Comparison of ENCODE assay signal across 8 cellular contexts in genomic region chr11:61968758-61969390, GRCh38. TPM values are rescaled to one million over a fixed set of nuclear protein-coding genes. Genes with fewer than 3 reads are reported as not detected.
DNase-seq lines count a peak whose midpoint lies in the region; ATAC-seq, FAIRE-seq and TF ChIP-seq lines count a peak whose summit lies in the region.

No MANE protein-coding gene starts in this region.

- H3K4me3 ChIP-seq in HFF-Myc (replicated peaks; ENCODE audit: low read depth, low read length) (peak overlapping the region; percentile 99), kidney (ENCODE audit: low read length in 2 of 2) (peak overlapping the region; percentile 85 to 87)

- no peaks in the 10 kb centered on the region for H3K9me3 Mint-ChIP-seq in activated naive CD8-positive, alpha-beta T cell treated with anti-CD3 and anti-CD28 coated beads for 36 hours
- no peaks in the 10 kb centered on the region for H3K9me3 Mint-ChIP-seq in stimulated activated effector memory CD8-positive, alpha-beta T cell treated with anti-CD3 and anti-CD28 coated beads, Interleukin-12 subunit alpha, Interleukin-12 subunit beta, amount 100 ng/mL, for 72 hours

- peak overlapping the region; percentile 89 for H3K4me3 Mint-ChIP-seq in activated naive CD8-positive, alpha-beta T cell treated with anti-CD3 and anti-CD28 coated beads for 36 hours
- H3K4me3 Mint-ChIP-seq in stimulated activated effector memory CD8-positive, alpha-beta T cell treated with anti-CD3 and anti-CD28 coated beads, Interleukin-12 subunit alpha, Interleukin-12 subunit beta, amount 100 ng/mL, for 72 hours = peak overlapping the region; percentile 83

- DNase-seq in HFF-Myc (ENCODE audit: extremely low read depth, low read depth) (no peak), kidney (peak; percentile 28), NCI-H1417 (lab: John Stamatoyannopoulos, UW) (no peak), medulla oblongata (ENCODE audit: extremely low spot score) (no peak)
- DNase-seq in activated naive CD8-positive, alpha-beta T cell treated with anti-CD3 and anti-CD28 coated beads for 36 hours = no peak
- no peak for DNase-seq in stimulated activated effector memory CD8-positive, alpha-beta T cell treated with anti-CD3 and anti-CD28 coated beads, Interleukin-12 subunit alpha, Interleukin-12 subunit beta, amount 100 ng/mL, for 72 hours (ENCODE audit: low spot score in 2 of 2)

- H3K27me3 Mint-ChIP-seq in activated naive CD8-positive, alpha-beta T cell treated with anti-CD3 and anti-CD28 coated beads for 36 hours = no peaks in the 10 kb centered on the region

- H3K36me3 Mint-ChIP-seq in activated naive CD8-positive, alpha-beta T cell treated with anti-CD3 and anti-CD28 coated beads for 36 hours = peaks cover 31% of the 10 kb centered on the region
- H3K36me3 Mint-ChIP-seq in stimulated activated effector memory CD8-positive, alpha-beta T cell treated with anti-CD3 and anti-CD28 coated beads, Interleukin-12 subunit alpha, Interleukin-12 subunit beta, amount 100 ng/mL, for 72 hours = peaks cover 39% of the 10 kb centered on the region

- no peak for ATAC-seq in stimulated activated effector memory CD8-positive, alpha-beta T cell treated with anti-CD3 and anti-CD28 coated beads, Interleukin-12 subunit alpha, Interleukin-12 subunit beta, amount 100 ng/mL, for 72 hours
- ATAC-seq in GM18505 (IDR thresholded peaks at IDR 0.05; ENCODE audit: unreplicated experiment) (no peak), HG03139 (IDR thresholded peaks at IDR 0.05; ENCODE audit: unreplicated experiment) (no peak)

- H3K9me3 ChIP-seq in kidney (ENCODE audit: control insufficient read depth in 1 of 2, low read length in 2 of 2) = no peaks in the 10 kb centered on the region

- peaks cover 62% of the 10 kb centered on the region for H3K4me1 Mint-ChIP-seq in activated naive CD8-positive, alpha-beta T cell treated with anti-CD3 and anti-CD28 coated beads for 36 hours
- peaks cover 64% of the 10 kb centered on the region for H3K4me1 Mint-ChIP-seq in stimulated activated effector memory CD8-positive, alpha-beta T cell treated with anti-CD3 and anti-CD28 coated beads, Interleukin-12 subunit alpha, Interleukin-12 subunit beta, amount 100 ng/mL, for 72 hours

- peaks cover 18 to 19% of the 10 kb centered on the region in 2 donors for H3K36me3 ChIP-seq in kidney (ENCODE audit: control insufficient read depth in 1 of 2, insufficient read depth in 2 of 2, low read length in 2 of 2)

- TF ChIP-seq CTCF in HFF-Myc (IDR thresholded peaks at IDR 0.05; ENCODE audit: low read depth, low read length, missing control alignments) = no peak
- TF ChIP-seq CTCF in kidney (IDR thresholded peaks at IDR 0.05; ENCODE audit: borderline replicate concordance, extremely low read depth, insufficient read depth) = no peak

- FAIRE-seq in kidney (lab: Jason Lieb, UNC) = no peak

- H3K4me1 ChIP-seq in kidney (ENCODE audit: control insufficient read depth in 1 of 2, insufficient read depth in 1 of 2, low read depth in 1 of 2, low read length in 2 of 2) = peaks cover 45% of the 10 kb centered on the region in 2 donors

- no peak for TF ChIP-seq POLR2A in GM18505 (IDR thresholded peaks at IDR 0.05; ENCODE audit: borderline replicate concordance, extremely low read depth, insufficient read depth, insufficient read length)

- intact Hi-C loops in kidney (cut with DNase I) = no loop called here

- H3K27ac Mint-ChIP-seq in activated naive CD8-positive, alpha-beta T cell treated with anti-CD3 and anti-CD28 coated beads for 36 hours = peak overlapping the region; percentile 92
- peak overlapping the region; percentile 93 for H3K27ac Mint-ChIP-seq in stimulated activated effector memory CD8-positive, alpha-beta T cell treated with anti-CD3 and anti-CD28 coated beads, Interleukin-12 subunit alpha, Interleukin-12 subunit beta, amount 100 ng/mL, for 72 hours

- peak overlapping the region; percentile 26 to 94 for H3K9ac ChIP-seq in kidney (ENCODE audit: low read length in 2 of 2)

- H3K27ac ChIP-seq in kidney (ENCODE audit: low read depth in 2 of 2, low read length in 2 of 2) = peak overlapping the region; percentile 96 to 97

RNA-seq across cellular contexts. Expression of gene FTH1, which starts 1.4 kb away (rescaled TPM):
- total RNA-seq in activated naive CD8-positive, alpha-beta T cell treated with anti-CD3 and anti-CD28 coated beads for 36 hours = 100 to 1,000 TPM; 821 to 824 TPM
- 3,221 TPM for total RNA-seq in kidney
- 7,914 TPM for polyA plus RNA-seq in kidney (ENCODE audit: insufficient read depth, low read depth, low replicate concordance)

RNA-seq across cellular contexts. Expression of gene BEST1, which starts 18.7 kb away (rescaled TPM):
- total RNA-seq in activated naive CD8-positive, alpha-beta T cell treated with anti-CD3 and anti-CD28 coated beads for 36 hours = 1 to 10 TPM in 1 of 2 experiments, under 1 TPM in 1; 0.58 to 1.0 TPM
- total RNA-seq in kidney = 7.1 TPM
- polyA plus RNA-seq in kidney (ENCODE audit: insufficient read depth, low read depth, low replicate concordance) = 0.62 TPM

RNA-seq across cellular contexts. Expression of gene RAB3IL1, which starts 51.5 kb away (rescaled TPM):
- total RNA-seq in activated naive CD8-positive, alpha-beta T cell treated with anti-CD3 and anti-CD28 coated beads for 36 hours = not detected
- total RNA-seq in kidney = 14.6 TPM
- polyA plus RNA-seq in kidney (ENCODE audit: insufficient read depth, low read depth, low replicate concordance) = 27.8 TPM

Comparison
In these comparisons a context has a peak if more than half of its experiments do, and no peak if none do; other contexts are left out.
1. RNA of gene RAB3IL1, which starts 51.5 kb away (total RNA-seq): 14.6 TPM in kidney (single experiment); not detected in activated naive CD8-positive, alpha-beta T cell treated with anti-CD3 and anti-CD28 coated beads for 36 hours; every median in the first group is over 10 times any median in the second.